ENCODE assay signal across 17 cellular contexts in the genomic region with DNA sequence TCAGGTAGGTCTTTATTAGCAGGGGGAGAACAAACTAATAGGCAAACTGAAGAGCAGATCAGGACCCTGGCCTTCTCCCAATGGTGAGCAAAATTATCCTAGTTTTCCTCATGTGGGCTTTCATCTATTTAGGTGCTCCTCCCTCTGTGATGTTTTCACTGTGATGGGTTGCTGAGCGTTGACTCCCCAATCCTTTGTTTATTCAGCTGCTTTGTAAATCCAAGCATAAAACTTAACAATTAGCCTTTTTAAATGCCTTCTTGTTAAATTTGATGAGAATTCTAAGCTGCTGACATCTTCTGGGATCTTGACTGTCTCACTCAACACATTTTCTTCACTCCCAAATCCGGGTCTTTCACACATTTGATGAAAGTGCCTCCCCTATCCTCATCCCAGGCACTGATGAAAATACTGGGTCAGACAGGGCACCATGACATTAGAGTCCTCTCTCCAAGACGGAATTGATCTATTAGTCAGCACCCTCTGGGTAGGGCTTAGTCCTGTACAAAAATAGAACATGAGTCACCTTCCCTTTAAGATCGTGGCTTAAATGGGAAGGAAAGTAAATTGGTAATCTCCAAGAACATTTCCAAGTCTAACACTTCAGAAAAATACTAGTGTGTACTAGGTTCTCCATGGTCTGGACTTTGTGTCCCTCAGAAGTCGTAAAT.
DNase-seq lines count a peak whose midpoint lies in the region; ATAC-seq and TF ChIP-seq lines count a peak whose summit lies in the region.
"Had no signal": no experiment of that assay in that cellular context is flagged by ENCODE, and none has a peak within 500 bp of the region (broad histone marks: within the 10 kb centered on the region; RNA-seq: fewer than 3 reads in every experiment).

No MANE protein-coding gene starts in this region.

- H3K9ac ChIP-seq in GM23248 = no peak overlapping the region

- no peaks in the 10 kb centered on the region for H3K9me3 ChIP-seq in GM23248 (ENCODE audit: low read depth)
- H3K9me3 ChIP-seq: lower lobe of right lung had no signal

- no peaks in the 10 kb centered on the region for H3K36me3 Mint-ChIP-seq in nephron progenitor cell (ENCODE audit: low read depth)
- no peaks in the 10 kb centered on the region for H3K36me3 Mint-ChIP-seq in activated CD4-positive, alpha-beta T cell treated with anti-CD3 and anti-CD28 coated beads, Interleukin-2, amount 10 ng/mL, durations not matched to agents 24 days and 14 days (ENCODE audit: low read depth)
- H3K36me3 Mint-ChIP-seq: natural killer cell had no signal

- H3K4me2 ChIP-seq in GM23248 (ENCODE audit: unreplicated experiment) = no peak overlapping the region

- no peaks in the 10 kb centered on the region for H3K79me2 ChIP-seq in GM23248 (ENCODE audit: insufficient read depth)

- in situ Hi-C loops in GM23248 (cut with MboI) = no loop called here

- TF ChIP-seq CTCF in epithelial cell of proximal tubule (conservative IDR thresholded peaks at IDR 0.05; ENCODE audit: low read depth, low read length) = no peak
- TF ChIP-seq CTCF in nephron progenitor cell (IDR thresholded peaks at IDR 0.05) = no peak

- no peaks in the 10 kb centered on the region for H3K9me3 Mint-ChIP-seq in nephron progenitor cell
- H3K9me3 Mint-ChIP-seq in activated CD4-positive, alpha-beta T cell treated with anti-CD3 and anti-CD28 coated beads, Interleukin-2, amount 10 ng/mL, durations not matched to agents 24 days and 14 days = no peaks in the 10 kb centered on the region

- H3K4me3 ChIP-seq in GM23248 (no peak overlapping the region), epithelial cell of proximal tubule (ENCODE audit: low read depth, low read length) (no peak overlapping the region)
- H3K4me3 ChIP-seq: lower lobe of right lung, SK-N-MC had no signal

- peak; percentile 1 for DNase-seq in GM23248
- peak; percentile 53 for DNase-seq in OCI-M1 (lab: John Stamatoyannopoulos, UW)
- DNase-seq in epithelial cell of proximal tubule (ENCODE audit: low read depth) = peak; percentile 43
- DNase-seq in nephron progenitor cell = no peak
- no peak for DNase-seq in activated CD4-positive, alpha-beta T cell treated with anti-CD3 and anti-CD28 coated beads, Interleukin-2, amount 10 ng/mL, durations not matched to agents 24 days and 14 days
- DNase-seq in NCI-H2029 (lab: John Stamatoyannopoulos, UW) = no peak
- DNase-seq: activated CD8-positive, alpha-beta T cell treated with anti-CD3 and anti-CD28 coated beads, Interleukin-2, amount 10 ng/mL, durations not matched to agents 7 days and 5 days; aorta; Calu3; lower lobe of right lung; MM.1S; natural killer cell; stimulated activated CD4-positive, alpha-beta T cell treated with anti-CD3 and anti-CD28 coated beads, Interleukin-2, amount 100 ng/mL, for 24 hours had no signal

- peaks cover 13% of the 10 kb centered on the region for H3K27me3 Mint-ChIP-seq in nephron progenitor cell (ENCODE audit: low read depth, poor library complexity)
- H3K27me3 Mint-ChIP-seq in activated CD4-positive, alpha-beta T cell treated with anti-CD3 and anti-CD28 coated beads, Interleukin-2, amount 10 ng/mL, durations not matched to agents 24 days and 14 days = no peaks in the 10 kb centered on the region
- H3K27me3 Mint-ChIP-seq: dendritic cell treated with granulocyte-macrophage colony-stimulating factor and Interleukin-4, amounts not matched to agents 40 ng/mL and 50 ng/mL, for 4 days had no signal

- H4K20me1 ChIP-seq in GM23248 (ENCODE audit: insufficient read depth) = no peaks in the 10 kb centered on the region

- H3K9me2 ChIP-seq in GM23248 (ENCODE audit: insufficient read depth) = no peaks in the 10 kb centered on the region

- no peaks in the 10 kb centered on the region for H3K27me3 ChIP-seq in GM23248 (replicated peaks; ENCODE audit: insufficient read depth)

- 9 to 10% methylated on average over 5 of the region's 5 CpGs for WGBS in GM23248 (ENCODE audit: low coverage in 1 of 2, low lambda C conversion rate in 2 of 2, missing lambda C conversion rate in 2 of 2), 2 experiments

- H3F3A ChIP-seq in GM23248 (ENCODE audit: insufficient read depth) = no peaks in the 10 kb centered on the region

- H3K27ac Mint-ChIP-seq in nephron progenitor cell = peak overlapping the region; percentile 91
- H3K27ac Mint-ChIP-seq in activated CD4-positive, alpha-beta T cell treated with anti-CD3 and anti-CD28 coated beads, Interleukin-2, amount 10 ng/mL, durations not matched to agents 24 days and 14 days = no peak overlapping the region
- H3K27ac Mint-ChIP-seq: activated CD8-positive, alpha-beta T cell treated with anti-CD3 and anti-CD28 coated beads, Interleukin-2, amount 10 ng/mL, durations not matched to agents 7 days and 5 days; dendritic cell treated with granulocyte-macrophage colony-stimulating factor and Interleukin-4, amounts not matched to agents 40 ng/mL and 50 ng/mL, for 4 days; natural killer cell had no signal

- H2AFZ ChIP-seq in GM23248 = no peak overlapping the region

- peaks cover 12% of the 10 kb centered on the region for H3K4me1 Mint-ChIP-seq in nephron progenitor cell
- no peaks in the 10 kb centered on the region for H3K4me1 Mint-ChIP-seq in activated CD4-positive, alpha-beta T cell treated with anti-CD3 and anti-CD28 coated beads, Interleukin-2, amount 10 ng/mL, durations not matched to agents 24 days and 14 days

- H3K4me1 ChIP-seq in GM23248 (ENCODE audit: insufficient read depth) = no peaks in the 10 kb centered on the region
- H3K4me1 ChIP-seq: lower lobe of right lung had no signal

- H3K4me3 Mint-ChIP-seq in nephron progenitor cell = no peak overlapping the region
- no peak overlapping the region for H3K4me3 Mint-ChIP-seq in activated CD4-positive, alpha-beta T cell treated with anti-CD3 and anti-CD28 coated beads, Interleukin-2, amount 10 ng/mL, durations not matched to agents 24 days and 14 days
- H3K4me3 Mint-ChIP-seq: activated CD8-positive, alpha-beta T cell treated with anti-CD3 and anti-CD28 coated beads, Interleukin-2, amount 10 ng/mL, durations not matched to agents 7 days and 5 days; dendritic cell treated with granulocyte-macrophage colony-stimulating factor and Interleukin-4, amounts not matched to agents 40 ng/mL and 50 ng/mL, for 4 days; natural killer cell had no signal

- intact Hi-C loops in activated CD4-positive, alpha-beta T cell treated with anti-CD3 and anti-CD28 coated beads, Interleukin-2, amount 10 ng/mL, durations not matched to agents 24 days and 14 days (cut with micrococcal nuclease) = no loop called here

- no peaks in the 10 kb centered on the region for H3K36me3 ChIP-seq in GM23248 (ENCODE audit: low read depth)
- H3K36me3 ChIP-seq: lower lobe of right lung had no signal

- ATAC-seq in GM21717 (IDR thresholded peaks at IDR 0.05; ENCODE audit: unreplicated experiment) (no peak), HG03460 (IDR thresholded peaks at IDR 0.05; ENCODE audit: unreplicated experiment) (no peak)
- ATAC-seq: activated CD8-positive, alpha-beta T cell treated with anti-CD3 and anti-CD28 coated beads, Interleukin-2, amount 10 ng/mL, durations not matched to agents 7 days and 5 days; lower lobe of right lung; natural killer cell had no signal

- no peak overlapping the region for H3K27ac ChIP-seq in GM23248
- H3K27ac ChIP-seq: lower lobe of right lung, SK-N-MC had no signal

Comparison
In these comparisons a context has a peak if more than half of its experiments do, and no peak if none do; other contexts are left out.
1. DNase-seq: peak in GM23248 (single experiment), OCI-M1 (single experiment) and epithelial cell of proximal tubule (single experiment); none in nephron progenitor cell (single experiment), activated CD4-positive, alpha-beta T cell treated with anti-CD3 and anti-CD28 coated beads, Interleukin-2, amount 10 ng/mL, durations not matched to agents 24 days and 14 days (single experiment) and NCI-H2029 (single experiment).